Comparison of ENCODE assay signal across 8 cellular contexts in genomic region chr4:6783111-6783981, GRCh38. TPM values are rescaled to one million over a fixed set of nuclear protein-coding genes. Genes with fewer than 3 reads are reported as not detected.
DNase-seq lines count a peak whose midpoint lies in the region; ATAC-seq and TF ChIP-seq lines count a peak whose summit lies in the region.

No MANE protein-coding gene starts in this region.

- no peaks in the 10 kb centered on the region for H3K27me3 ChIP-seq in kidney epithelial cell (ENCODE audit: control insufficient read depth, insufficient read depth, low read length)

- peak; percentile 55 for ATAC-seq in GM18873 (IDR thresholded peaks at IDR 0.05; ENCODE audit: low FRiP score, unreplicated experiment)
- ATAC-seq in HG03108 (IDR thresholded peaks at IDR 0.05; ENCODE audit: unreplicated experiment), result peak; percentile 67

- TF ChIP-seq CTCF in AG09319 (IDR thresholded peaks at IDR 0.05; ENCODE audit: low read depth, low read length) (no peak; the same call in none of the 2 replicates), kidney epithelial cell (IDR thresholded peaks at IDR 0.05; ENCODE audit: insufficient read depth, low read length, poor library complexity, severe bottlenecking) (no peak)

- H3K36me3 ChIP-seq in kidney epithelial cell (ENCODE audit: control insufficient read depth, insufficient read depth, low read length), result no peaks in the 10 kb centered on the region

- peak; percentile 66 for DNase-seq in AG09319 (ENCODE audit: extremely low read depth, low read depth)
- DNase-seq in NCI-H226, result peak; percentile 56
- peak; percentile 85 for DNase-seq in activated CD4-positive, alpha-beta T cell treated with anti-CD3 and anti-CD28 coated beads for 1 hour
- DNase-seq in cerebellar nuclear complex (lab: John Stamatoyannopoulos, UW), result peak; percentile 36 to 70
- no peak for DNase-seq in kidney epithelial cell (ENCODE audit: low read depth)
- peak; percentile 92 for DNase-seq in stimulated activated CD4-positive, alpha-beta T cell treated with anti-CD3 and anti-CD28 coated beads, Interleukin-15, amount 100 ng/mL, for 24 hours

- peak overlapping the region; percentile 98 for H3K4me3 ChIP-seq in kidney epithelial cell (ENCODE audit: low read depth, low read length)

RNA-seq across cellular contexts. Expression of gene KIAA0232, which starts 0.8 kb away (rescaled TPM):
- 23.0 and 32.1 TPM in 2 replicates for total RNA-seq in kidney epithelial cell
